In the genomic region with DNA sequence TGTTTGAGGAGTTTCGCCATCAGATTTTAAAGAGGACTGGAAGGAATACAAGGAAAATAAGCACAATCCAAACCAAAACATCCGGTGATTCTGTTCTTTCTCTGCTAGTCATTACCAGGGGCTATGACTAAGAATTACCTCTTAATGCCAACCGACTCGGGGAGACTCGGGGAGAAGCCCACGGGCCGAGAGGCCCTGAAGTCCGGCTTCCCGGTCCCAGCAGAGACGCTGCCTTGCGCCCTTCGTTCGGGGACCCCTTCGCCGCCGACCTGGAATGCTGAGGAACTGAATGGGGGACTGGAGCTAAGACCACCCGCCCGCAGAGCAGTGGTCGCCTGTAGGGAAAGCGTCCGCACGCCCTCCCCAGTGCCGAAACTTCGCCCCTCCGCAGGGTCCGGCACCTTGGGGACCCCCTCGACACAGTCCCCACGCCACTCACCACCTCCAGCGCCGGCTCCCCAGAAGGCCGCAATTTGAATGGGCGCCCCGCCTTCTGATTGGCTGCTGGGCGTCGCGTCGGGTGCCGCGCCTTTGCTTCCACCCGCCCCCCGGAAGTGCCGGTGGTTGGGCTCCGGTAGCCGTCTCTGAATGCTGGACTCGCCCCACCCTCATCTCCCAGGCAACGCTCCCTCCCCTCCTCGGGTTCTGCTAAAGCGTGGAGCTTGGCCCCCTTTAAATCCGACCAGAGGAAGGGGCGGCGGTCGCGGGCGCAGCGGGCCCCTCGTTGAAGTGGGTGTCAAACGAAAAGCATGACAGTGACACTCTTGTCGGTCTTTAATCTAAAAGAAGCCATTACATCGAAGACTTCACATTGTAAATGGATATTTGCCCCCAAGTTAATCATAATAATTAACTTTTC, we compare ENCODE assay signal across 1 cellular context.
TF ChIP-seq lines count a peak whose summit lies in the region.

A gene with protein sequence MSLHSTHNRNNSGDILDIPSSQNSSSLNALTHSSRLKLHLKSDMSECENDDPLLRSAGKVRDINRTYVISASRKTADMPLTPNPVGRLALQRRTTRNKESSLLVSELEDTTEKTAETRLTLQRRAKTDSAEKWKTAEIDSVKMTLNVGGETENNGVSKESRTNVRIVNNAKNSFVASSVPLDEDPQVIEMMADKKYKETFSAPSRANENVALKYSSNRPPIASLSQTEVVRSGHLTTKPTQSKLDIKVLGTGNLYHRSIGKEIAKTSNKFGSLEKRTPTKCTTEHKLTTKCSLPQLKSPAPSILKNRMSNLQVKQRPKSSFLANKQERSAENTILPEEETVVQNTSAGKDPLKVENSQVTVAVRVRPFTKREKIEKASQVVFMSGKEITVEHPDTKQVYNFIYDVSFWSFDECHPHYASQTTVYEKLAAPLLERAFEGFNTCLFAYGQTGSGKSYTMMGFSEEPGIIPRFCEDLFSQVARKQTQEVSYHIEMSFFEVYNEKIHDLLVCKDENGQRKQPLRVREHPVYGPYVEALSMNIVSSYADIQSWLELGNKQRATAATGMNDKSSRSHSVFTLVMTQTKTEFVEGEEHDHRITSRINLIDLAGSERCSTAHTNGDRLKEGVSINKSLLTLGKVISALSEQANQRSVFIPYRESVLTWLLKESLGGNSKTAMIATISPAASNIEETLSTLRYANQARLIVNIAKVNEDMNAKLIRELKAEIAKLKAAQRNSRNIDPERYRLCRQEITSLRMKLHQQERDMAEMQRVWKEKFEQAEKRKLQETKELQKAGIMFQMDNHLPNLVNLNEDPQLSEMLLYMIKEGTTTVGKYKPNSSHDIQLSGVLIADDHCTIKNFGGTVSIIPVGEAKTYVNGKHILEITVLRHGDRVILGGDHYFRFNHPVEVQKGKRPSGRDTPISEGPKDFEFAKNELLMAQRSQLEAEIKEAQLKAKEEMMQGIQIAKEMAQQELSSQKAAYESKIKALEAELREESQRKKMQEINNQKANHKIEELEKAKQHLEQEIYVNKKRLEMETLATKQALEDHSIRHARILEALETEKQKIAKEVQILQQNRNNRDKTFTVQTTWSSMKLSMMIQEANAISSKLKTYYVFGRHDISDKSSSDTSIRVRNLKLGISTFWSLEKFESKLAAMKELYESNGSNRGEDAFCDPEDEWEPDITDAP (N-terminal part only) (minus strand): TSS at position 479 of the 859 bp plus-strand sequence. CDS start 2,028 bp downstream, outside the sequence.

TF ChIP-seq in HepG2, 621 proteins besides CTCF, POLR2A, EP300 and RAD21 (continued from another document and continues in another):
- peak; percentile 88 for TF ChIP-seq SP4 (CRISPR knock-in tag; IDR thresholded peaks at IDR 0.05)
- no peak for TF ChIP-seq AKAP8 (CRISPR knock-in tag; IDR thresholded peaks at IDR 0.05)
- no peak for TF ChIP-seq PLRG1 (conservative IDR thresholded peaks at IDR 0.05)
- TF ChIP-seq NFKB2 (CRISPR knock-in tag; IDR thresholded peaks at IDR 0.05; ENCODE audit: borderline replicate concordance): no peak
- no peak for TF ChIP-seq PCBP2 (optimal IDR thresholded peaks at IDR 0.05; ENCODE audit: low read depth, low read length, poor library complexity, severe bottlenecking)
- no peak for TF ChIP-seq ARID2 (CRISPR knock-in tag; IDR thresholded peaks at IDR 0.05; ENCODE audit: borderline replicate concordance)
- no peak for TF ChIP-seq ZNF382 (CRISPR knock-in tag; IDR thresholded peaks at IDR 0.05; ENCODE audit: borderline replicate concordance)
- TF ChIP-seq ZBTB42 (CRISPR knock-in tag; IDR thresholded peaks at IDR 0.05): no peak
- TF ChIP-seq ZKSCAN1 (IDR thresholded peaks at IDR 0.05; ENCODE audit: low read length): no peak
- peak; percentile 68 for TF ChIP-seq POGZ (CRISPR knock-in tag; IDR thresholded peaks at IDR 0.05)
- TF ChIP-seq U2AF2 (IDR thresholded peaks at IDR 0.05; ENCODE audit: low read depth, low read length): 0 out of 2 replicates have a peak, but pooled peaks have one; percentile 53
- no peak for TF ChIP-seq SYNCRIP (IDR thresholded peaks at IDR 0.05; ENCODE audit: insufficient read depth, low read depth, low read length)
- TF ChIP-seq ZNF251 (CRISPR knock-in tag; IDR thresholded peaks at IDR 0.05): no peak
- TF ChIP-seq ARNT2 (CRISPR knock-in tag; IDR thresholded peaks at IDR 0.05; ENCODE audit: low read depth): peak; percentile 68
- no peak for TF ChIP-seq ZSCAN31 (CRISPR knock-in tag; IDR thresholded peaks at IDR 0.05; ENCODE audit: low read depth)
- peak; percentile 40; the same call in 1 of the 2 replicates for TF ChIP-seq HDAC2 (CRISPR knock-in tag; IDR thresholded peaks at IDR 0.05)
- no peak for TF ChIP-seq ZNF264 (CRISPR knock-in tag; IDR thresholded peaks at IDR 0.05)
- no peak; the same call in 1 of the 2 replicates for TF ChIP-seq ZZZ3 (CRISPR knock-in tag; IDR thresholded peaks at IDR 0.05; ENCODE audit: borderline replicate concordance)
- TF ChIP-seq ZFP82 (CRISPR knock-in tag; IDR thresholded peaks at IDR 0.05; ENCODE audit: borderline replicate concordance): no peak
- no peak for TF ChIP-seq ZNF280B (CRISPR knock-in tag; IDR thresholded peaks at IDR 0.05; ENCODE audit: borderline replicate concordance)
- peak; percentile 29 for TF ChIP-seq ASH2L (IDR thresholded peaks at IDR 0.05; ENCODE audit: insufficient read length, low read depth, low read length)
- TF ChIP-seq, protein P1, sequence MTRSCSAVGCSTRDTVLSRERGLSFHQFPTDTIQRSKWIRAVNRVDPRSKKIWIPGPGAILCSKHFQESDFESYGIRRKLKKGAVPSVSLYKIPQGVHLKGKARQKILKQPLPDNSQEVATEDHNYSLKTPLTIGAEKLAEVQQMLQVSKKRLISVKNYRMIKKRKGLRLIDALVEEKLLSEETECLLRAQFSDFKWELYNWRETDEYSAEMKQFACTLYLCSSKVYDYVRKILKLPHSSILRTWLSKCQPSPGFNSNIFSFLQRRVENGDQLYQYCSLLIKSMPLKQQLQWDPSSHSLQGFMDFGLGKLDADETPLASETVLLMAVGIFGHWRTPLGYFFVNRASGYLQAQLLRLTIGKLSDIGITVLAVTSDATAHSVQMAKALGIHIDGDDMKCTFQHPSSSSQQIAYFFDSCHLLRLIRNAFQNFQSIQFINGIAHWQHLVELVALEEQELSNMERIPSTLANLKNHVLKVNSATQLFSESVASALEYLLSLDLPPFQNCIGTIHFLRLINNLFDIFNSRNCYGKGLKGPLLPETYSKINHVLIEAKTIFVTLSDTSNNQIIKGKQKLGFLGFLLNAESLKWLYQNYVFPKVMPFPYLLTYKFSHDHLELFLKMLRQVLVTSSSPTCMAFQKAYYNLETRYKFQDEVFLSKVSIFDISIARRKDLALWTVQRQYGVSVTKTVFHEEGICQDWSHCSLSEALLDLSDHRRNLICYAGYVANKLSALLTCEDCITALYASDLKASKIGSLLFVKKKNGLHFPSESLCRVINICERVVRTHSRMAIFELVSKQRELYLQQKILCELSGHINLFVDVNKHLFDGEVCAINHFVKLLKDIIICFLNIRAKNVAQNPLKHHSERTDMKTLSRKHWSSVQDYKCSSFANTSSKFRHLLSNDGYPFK (CRISPR knock-in tag; IDR thresholded peaks at IDR 0.05; ENCODE audit: borderline replicate concordance): no peak
- no peak for TF ChIP-seq RBM22 (optimal IDR thresholded peaks at IDR 0.05; ENCODE audit: low read length)
- TF ChIP-seq RXRB (CRISPR knock-in tag; IDR thresholded peaks at IDR 0.05; ENCODE audit: borderline replicate concordance): no peak
- no peak for TF ChIP-seq NBN (conservative IDR thresholded peaks at IDR 0.05)
- no peak for TF ChIP-seq TP53 (CRISPR knock-in tag; conservative IDR thresholded peaks at IDR 0.05)
- no peak for TF ChIP-seq ZNF451 (CRISPR knock-in tag; IDR thresholded peaks at IDR 0.05)
- TF ChIP-seq, protein P2, sequence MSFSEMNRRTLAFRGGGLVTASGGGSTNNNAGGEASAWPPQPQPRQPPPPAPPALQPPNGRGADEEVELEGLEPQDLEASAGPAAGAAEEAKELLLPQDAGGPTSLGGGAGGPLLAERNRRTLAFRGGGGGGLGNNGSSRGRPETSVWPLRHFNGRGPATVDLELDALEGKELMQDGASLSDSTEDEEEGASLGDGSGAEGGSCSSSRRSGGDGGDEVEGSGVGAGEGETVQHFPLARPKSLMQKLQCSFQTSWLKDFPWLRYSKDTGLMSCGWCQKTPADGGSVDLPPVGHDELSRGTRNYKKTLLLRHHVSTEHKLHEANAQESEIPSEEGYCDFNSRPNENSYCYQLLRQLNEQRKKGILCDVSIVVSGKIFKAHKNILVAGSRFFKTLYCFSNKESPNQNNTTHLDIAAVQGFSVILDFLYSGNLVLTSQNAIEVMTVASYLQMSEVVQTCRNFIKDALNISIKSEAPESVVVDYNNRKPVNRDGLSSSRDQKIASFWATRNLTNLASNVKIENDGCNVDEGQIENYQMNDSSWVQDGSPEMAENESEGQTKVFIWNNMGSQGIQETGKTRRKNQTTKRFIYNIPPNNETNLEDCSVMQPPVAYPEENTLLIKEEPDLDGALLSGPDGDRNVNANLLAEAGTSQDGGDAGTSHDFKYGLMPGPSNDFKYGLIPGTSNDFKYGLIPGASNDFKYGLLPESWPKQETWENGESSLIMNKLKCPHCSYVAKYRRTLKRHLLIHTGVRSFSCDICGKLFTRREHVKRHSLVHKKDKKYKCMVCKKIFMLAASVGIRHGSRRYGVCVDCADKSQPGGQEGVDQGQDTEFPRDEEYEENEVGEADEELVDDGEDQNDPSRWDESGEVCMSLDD (CRISPR knock-in tag; IDR thresholded peaks at IDR 0.05; ENCODE audit: borderline replicate concordance): peak; percentile 52; the same call in 1 of the 2 replicates
- no peak for TF ChIP-seq JUN (CRISPR knock-in tag; IDR thresholded peaks at IDR 0.05)
- TF ChIP-seq ZNF446 (CRISPR knock-in tag; IDR thresholded peaks at IDR 0.05): no peak
- TF ChIP-seq, protein P3, sequence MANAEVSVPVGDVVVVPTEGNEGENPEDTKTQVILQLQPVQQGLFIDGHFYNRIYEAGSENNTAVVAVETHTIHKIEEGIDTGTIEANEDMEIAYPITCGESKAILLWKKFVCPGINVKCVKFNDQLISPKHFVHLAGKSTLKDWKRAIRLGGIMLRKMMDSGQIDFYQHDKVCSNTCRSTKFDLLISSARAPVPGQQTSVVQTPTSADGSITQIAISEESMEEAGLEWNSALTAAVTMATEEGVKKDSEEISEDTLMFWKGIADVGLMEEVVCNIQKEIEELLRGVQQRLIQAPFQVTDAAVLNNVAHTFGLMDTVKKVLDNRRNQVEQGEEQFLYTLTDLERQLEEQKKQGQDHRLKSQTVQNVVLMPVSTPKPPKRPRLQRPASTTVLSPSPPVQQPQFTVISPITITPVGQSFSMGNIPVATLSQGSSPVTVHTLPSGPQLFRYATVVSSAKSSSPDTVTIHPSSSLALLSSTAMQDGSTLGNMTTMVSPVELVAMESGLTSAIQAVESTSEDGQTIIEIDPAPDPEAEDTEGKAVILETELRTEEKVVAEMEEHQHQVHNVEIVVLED (CRISPR knock-in tag; IDR thresholded peaks at IDR 0.05; ENCODE audit: borderline replicate concordance): peak; percentile 71; the same call in 1 of the 2 replicates
- TF ChIP-seq ZC3H13 (CRISPR knock-in tag; IDR thresholded peaks at IDR 0.05): no peak
- TF ChIP-seq CEBPZ (IDR thresholded peaks at IDR 0.05; ENCODE audit: low read length): no peak
- TF ChIP-seq TFDP2 (CRISPR knock-in tag; IDR thresholded peaks at IDR 0.05): peak; percentile 98
- no peak for TF ChIP-seq JDP2 (CRISPR knock-in tag; IDR thresholded peaks at IDR 0.05; ENCODE audit: borderline replicate concordance)
- TF ChIP-seq ZNF530 (CRISPR knock-in tag; IDR thresholded peaks at IDR 0.05; ENCODE audit: low read depth): no peak
- no peak for TF ChIP-seq ZNF570 (CRISPR knock-in tag; IDR thresholded peaks at IDR 0.05; ENCODE audit: borderline replicate concordance)
- TF ChIP-seq TMF1 (CRISPR knock-in tag; IDR thresholded peaks at IDR 0.05; ENCODE audit: low read depth): no peak
